Comparison of ENCODE assay signal across 8 cellular contexts in genomic region chr1:26864610-26865480, GRCh38. TPM values are rescaled to one million over a fixed set of nuclear protein-coding genes. Genes with fewer than 3 reads are reported as not detected.
DNase-seq lines count a peak whose midpoint lies in the region; ATAC-seq and TF ChIP-seq lines count a peak whose summit lies in the region.

No MANE protein-coding gene starts in this region.

- H3K79me2 ChIP-seq in GM23338 (replicated peaks; ENCODE audit: insufficient read depth), result no peaks in the 10 kb centered on the region

- H3K4me3 ChIP-seq in GM23338, result peak overlapping the region; percentile 78

- ATAC-seq in GM23338 (peak; percentile 87), naive B cell (ENCODE audit: low read depth in 2 of 2) (peak; percentile 90 to 92)
- ATAC-seq in stimulated activated effector memory CD8-positive, alpha-beta T cell treated with anti-CD3 and anti-CD28 coated beads, Interleukin-12 subunit alpha, Interleukin-12 subunit beta, amount 100 ng/mL, for 72 hours, result peak; percentile 96

- peak overlapping the region; percentile 94; the same call in 1 of the 2 replicates for H3K27ac ChIP-seq in GM23338 (ENCODE audit: low read depth)

- H3F3A ChIP-seq in GM23338 (replicated peaks; ENCODE audit: low read depth), result peaks cover 19% of the 10 kb centered on the region

- no peaks in the 10 kb centered on the region for H3K9me2 ChIP-seq in GM23338 (ENCODE audit: insufficient read depth)

- peaks cover 15% of the 10 kb centered on the region for H3K4me1 ChIP-seq in GM23338 (ENCODE audit: insufficient read depth)

- H3K36me3 Mint-ChIP-seq in GM23338 (ENCODE audit: low read depth) (no peaks in the 10 kb centered on the region; the same call in 2 of the 3 replicates), naive B cell (no peaks in the 10 kb centered on the region)
- peaks cover 11% of the 10 kb centered on the region for H3K36me3 Mint-ChIP-seq in stimulated activated effector memory CD8-positive, alpha-beta T cell treated with anti-CD3 and anti-CD28 coated beads, Interleukin-12 subunit alpha, Interleukin-12 subunit beta, amount 100 ng/mL, for 72 hours

- H2AFZ ChIP-seq in GM23338, result peak overlapping the region; percentile 99

- H3K4me3 Mint-ChIP-seq in GM23338 (peak overlapping the region; percentile 92), naive B cell (peak overlapping the region; percentile 87 to 100 (median 95))
- H3K4me3 Mint-ChIP-seq in stimulated activated effector memory CD8-positive, alpha-beta T cell treated with anti-CD3 and anti-CD28 coated beads, Interleukin-12 subunit alpha, Interleukin-12 subunit beta, amount 100 ng/mL, for 72 hours, result peak overlapping the region; percentile 90

- DNase-seq in EH (ENCODE audit: low read depth), result peak; percentile 99
- DNase-seq in GM23338 (ENCODE audit: low spot score), result peak; percentile 97
- DNase-seq in LHCN-M2 (ENCODE audit: low read depth), result peak; percentile 97
- DNase-seq in RKO (ENCODE audit: low spot score), result peak; percentile 99
- peak; percentile 89 to 92 for DNase-seq in activated T-helper 1 cell treated with anti-CD3 and anti-CD28 coated beads, Interleukin-2, amount 50 U/mL, for 16 hours (ENCODE audit: low read depth in 1 of 2, low spot score in 1 of 2)
- DNase-seq in fibroblast of gingiva (ENCODE audit: low read depth), result peak; percentile 98
- peak; percentile 97 for DNase-seq in naive B cell
- peak; percentile 95 to 96 for DNase-seq in stimulated activated effector memory CD8-positive, alpha-beta T cell treated with anti-CD3 and anti-CD28 coated beads, Interleukin-12 subunit alpha, Interleukin-12 subunit beta, amount 100 ng/mL, for 72 hours (ENCODE audit: low spot score in 2 of 2)

- peak overlapping the region; percentile 21; the same call in 1 of the 2 replicates for H3K27ac Mint-ChIP-seq in GM23338
- H3K27ac Mint-ChIP-seq in naive B cell, result peak overlapping the region; percentile 81 to 99 (median 94)
- peak overlapping the region; percentile 90 for H3K27ac Mint-ChIP-seq in stimulated activated effector memory CD8-positive, alpha-beta T cell treated with anti-CD3 and anti-CD28 coated beads, Interleukin-12 subunit alpha, Interleukin-12 subunit beta, amount 100 ng/mL, for 72 hours

- H3K9me3 Mint-ChIP-seq in GM23338, result no peaks in the 10 kb centered on the region
- no peaks in the 10 kb centered on the region for H3K9me3 Mint-ChIP-seq in naive B cell
- no peaks in the 10 kb centered on the region for H3K9me3 Mint-ChIP-seq in stimulated activated effector memory CD8-positive, alpha-beta T cell treated with anti-CD3 and anti-CD28 coated beads, Interleukin-12 subunit alpha, Interleukin-12 subunit beta, amount 100 ng/mL, for 72 hours

- H3K27me3 ChIP-seq in GM23338 (ENCODE audit: insufficient read depth), result peaks cover 11% of the 10 kb centered on the region

- H3K4me2 ChIP-seq in GM23338, result peak overlapping the region; percentile 96

- H3K27me3 Mint-ChIP-seq in GM23338 (ENCODE audit: insufficient read depth, low read depth, poor library complexity), result peaks cover 30% of the 10 kb centered on the region
- H3K27me3 Mint-ChIP-seq in naive B cell, result no peaks in the 10 kb centered on the region

- TF ChIP-seq CTCF in GM23338 (conservative IDR thresholded peaks at IDR 0.05; ENCODE audit: low read depth in 2 of 2), result 0 out of 4 replicates have a peak, but pooled peaks have one; percentile 0 to 10

- no peaks in the 10 kb centered on the region for H3K36me3 ChIP-seq in GM23338 (ENCODE audit: insufficient read depth)

- H4K20me1 ChIP-seq in GM23338 (replicated peaks; ENCODE audit: insufficient read depth), result no peaks in the 10 kb centered on the region

- H3K4me1 Mint-ChIP-seq in GM23338 (peaks cover 40% of the 10 kb centered on the region), naive B cell (peaks cover 17 to 37% (median 23%) of the 10 kb centered on the region in 3 donors)
- peaks cover 37% of the 10 kb centered on the region for H3K4me1 Mint-ChIP-seq in stimulated activated effector memory CD8-positive, alpha-beta T cell treated with anti-CD3 and anti-CD28 coated beads, Interleukin-12 subunit alpha, Interleukin-12 subunit beta, amount 100 ng/mL, for 72 hours

TF ChIP-seq in GM23338, 12 proteins besides CTCF, POLR2A, EP300 and RAD21:
- TF ChIP-seq POLR2AphosphoS5 (IDR thresholded peaks at IDR 0.05; ENCODE audit: low read depth) (peak; percentile 88), STAT1 (IDR thresholded peaks at IDR 0.05; ENCODE audit: unreplicated experiment) (no peak)
- TF ChIP-seq, protein P1, sequence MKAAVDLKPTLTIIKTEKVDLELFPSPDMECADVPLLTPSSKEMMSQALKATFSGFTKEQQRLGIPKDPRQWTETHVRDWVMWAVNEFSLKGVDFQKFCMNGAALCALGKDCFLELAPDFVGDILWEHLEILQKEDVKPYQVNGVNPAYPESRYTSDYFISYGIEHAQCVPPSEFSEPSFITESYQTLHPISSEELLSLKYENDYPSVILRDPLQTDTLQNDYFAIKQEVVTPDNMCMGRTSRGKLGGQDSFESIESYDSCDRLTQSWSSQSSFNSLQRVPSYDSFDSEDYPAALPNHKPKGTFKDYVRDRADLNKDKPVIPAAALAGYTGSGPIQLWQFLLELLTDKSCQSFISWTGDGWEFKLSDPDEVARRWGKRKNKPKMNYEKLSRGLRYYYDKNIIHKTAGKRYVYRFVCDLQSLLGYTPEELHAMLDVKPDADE (IDR thresholded peaks at IDR 0.05), result 0 out of 2 replicates have a peak, but pooled peaks have one; percentile 28

RNA-seq across cellular contexts. Expression of gene SFN, which starts 1.9 kb away (rescaled TPM):
- total RNA-seq in GM23338 (2014; rRNA removed; shearing (Covaris generic)), result 2.6 and 4.1 TPM in 2 replicates
- polyA plus RNA-seq in GM23338 (2016; fragmentation: Nextera tagmentation; extraction: Ambion mirVana), result 1.8 and 3.6 TPM in 2 replicates
- total RNA-seq in LHCN-M2 (2014; rRNA removed), result not detected in 2 replicates
- polyA plus RNA-seq in LHCN-M2 (2012), result 0.11 TPM
- polyA plus RNA-seq in naive B cell (ENCODE audit: low read depth in 6 of 6), result not detected

RNA-seq across cellular contexts. Expression of gene GPN2, which starts 25.2 kb away (rescaled TPM):
- total RNA-seq in GM23338 (2014; rRNA removed; shearing (Covaris generic)), result 10.1 and 13.8 TPM in 2 replicates
- polyA plus RNA-seq in GM23338 (2016; fragmentation: Nextera tagmentation; extraction: Ambion mirVana) (18.2 and 19.4 TPM in 2 replicates), naive B cell (ENCODE audit: low read depth in 6 of 6) (10 to 100 TPM in 3 of 6 donors, 1 to 10 TPM in 3; 3.4 to 15.1 (median 10.1) TPM)
- 10.1 and 12.2 TPM in 2 replicates for total RNA-seq in LHCN-M2 (2014; rRNA removed)
- 29.3 TPM for polyA plus RNA-seq in LHCN-M2 (2012)

RNA-seq across cellular contexts. Expression of gene GPATCH3, which starts 35.4 kb away (rescaled TPM):
- 10.5 and 15.6 TPM in 2 replicates for total RNA-seq in GM23338 (2014; rRNA removed; shearing (Covaris generic))
- polyA plus RNA-seq in GM23338 (2016; fragmentation: Nextera tagmentation; extraction: Ambion mirVana), result 9.8 and 13.0 TPM in 2 replicates
- 5.6 and 5.9 TPM in 2 replicates for total RNA-seq in LHCN-M2 (2014; rRNA removed)
- polyA plus RNA-seq in LHCN-M2 (2012), result 8.7 TPM
- polyA plus RNA-seq in naive B cell (ENCODE audit: low read depth in 6 of 6), result 10 to 100 TPM; 11.0 to 22.1 (median 15.5) TPM

RNA-seq across cellular contexts. Expression of gene ZDHHC18, which starts 38.4 kb away (rescaled TPM):
- 15.5 and 26.8 TPM in 2 replicates for total RNA-seq in GM23338 (2014; rRNA removed; shearing (Covaris generic))
- polyA plus RNA-seq in GM23338 (2016; fragmentation: Nextera tagmentation; extraction: Ambion mirVana), result 5.6 and 6.3 TPM in 2 replicates
- 10.4 and 13.0 TPM in 2 replicates for total RNA-seq in LHCN-M2 (2014; rRNA removed)
- 12.5 TPM for polyA plus RNA-seq in LHCN-M2 (2012)
- 1 to 10 TPM; 2.2 to 7.9 (median 2.4) TPM for polyA plus RNA-seq in naive B cell (ENCODE audit: low read depth in 6 of 6)

RNA-seq across cellular contexts. Expression of gene NR0B2, which starts 48.9 kb away (rescaled TPM):
- total RNA-seq in GM23338 (2014; rRNA removed; shearing (Covaris generic)), result not detected in 2 replicates
- polyA plus RNA-seq in GM23338 (2016; fragmentation: Nextera tagmentation; extraction: Ambion mirVana) (0.18 TPM in 1 of 2 replicates, not detected in the other), naive B cell (ENCODE audit: low read depth in 6 of 6) (not detected)
- total RNA-seq in LHCN-M2 (2014; rRNA removed), result not detected in 2 replicates
- not detected for polyA plus RNA-seq in LHCN-M2 (2012)

Comparison
In these comparisons a context has a peak if more than half of its experiments do, and no peak if none do; other contexts are left out.
1. Peak in every context shown above with its lines: DNase-seq, ATAC-seq, H3K4me3 ChIP-seq and H3K27ac ChIP-seq.
2. H3K27ac Mint-ChIP-seq: peak in every context shown above with its lines; median percentile 94 in naive B cell; 90 in stimulated activated effector memory CD8-positive, alpha-beta T cell treated with anti-CD3 and anti-CD28 coated beads, Interleukin-12 subunit alpha, Interleukin-12 subunit beta, amount 100 ng/mL, for 72 hours; 21 in GM23338.